ENCODE assay signal across 1 cellular context in the genomic region with DNA sequence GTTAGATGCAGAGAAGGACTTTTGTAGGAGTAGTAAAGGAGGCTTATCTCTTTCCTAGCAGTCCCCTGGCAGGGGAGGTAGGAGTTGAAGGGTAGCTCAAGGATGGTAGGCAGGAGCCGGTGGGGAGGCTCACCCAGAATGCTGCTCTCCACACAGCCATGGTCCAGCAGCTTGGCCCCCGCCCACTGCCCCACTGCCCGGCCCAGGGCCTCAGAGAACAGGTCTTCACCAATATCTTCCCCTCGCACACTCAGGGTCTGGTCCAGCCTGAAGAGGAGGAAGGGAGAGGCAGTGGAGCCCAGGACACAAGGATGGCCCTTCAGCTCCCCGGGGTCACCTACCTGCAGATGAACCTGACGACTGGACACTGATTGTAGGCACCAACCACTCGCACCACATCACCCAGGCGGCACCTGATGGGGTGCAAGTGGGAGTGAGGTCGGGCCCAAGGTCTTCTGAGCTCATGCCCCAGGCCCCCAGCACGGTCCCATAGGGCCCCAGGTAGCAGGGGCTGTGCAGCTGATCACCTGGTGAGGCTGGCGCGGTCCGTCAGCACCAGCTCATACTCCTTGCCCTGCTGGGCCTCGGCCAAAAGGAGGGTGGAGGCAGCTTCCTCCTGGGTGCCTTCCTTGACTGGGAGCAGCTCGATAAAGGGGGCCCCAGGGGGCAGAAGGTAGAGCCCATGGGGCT.
TF ChIP-seq lines count a peak whose summit lies in the region.

No MANE protein-coding gene starts in this region.

TF ChIP-seq in HepG2, 621 proteins besides CTCF, POLR2A, EP300 and RAD21:
- TF ChIP-seq U2AF1 (optimal IDR thresholded peaks at IDR 0.05; ENCODE audit: low read depth, low read length) (no peak), SP140L (CRISPR knock-in tag; IDR thresholded peaks at IDR 0.05; ENCODE audit: borderline replicate concordance) (no peak), MTA1 (CRISPR knock-in tag; IDR thresholded peaks at IDR 0.05; ENCODE audit: borderline replicate concordance) (peak; percentile 24; the same call in 1 of the 2 replicates), SRSF9 (IDR thresholded peaks at IDR 0.05; ENCODE audit: borderline replicate concordance, insufficient read depth, low read depth, low read length, poor library complexity, severe bottlenecking) (no peak), ZBTB1 (CRISPR knock-in tag; IDR thresholded peaks at IDR 0.05; ENCODE audit: borderline replicate concordance) (no peak), ZNF558 (CRISPR knock-in tag; IDR thresholded peaks at IDR 0.05; ENCODE audit: borderline replicate concordance) (no peak)
- TF ChIP-seq, protein P1, sequence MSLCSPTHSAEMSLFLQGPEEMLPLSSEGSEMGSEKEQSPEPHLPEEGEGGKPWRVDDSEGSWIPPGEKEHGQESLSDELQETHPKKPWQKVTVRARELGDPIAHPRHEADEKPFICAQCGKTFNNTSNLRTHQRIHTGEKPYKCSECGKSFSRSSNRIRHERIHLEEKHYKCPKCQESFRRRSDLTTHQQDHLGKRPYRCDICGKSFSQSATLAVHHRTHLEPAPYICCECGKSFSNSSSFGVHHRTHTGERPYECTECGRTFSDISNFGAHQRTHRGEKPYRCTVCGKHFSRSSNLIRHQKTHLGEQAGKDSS (CRISPR knock-in tag; IDR thresholded peaks at IDR 0.05; ENCODE audit: borderline replicate concordance, low read depth), result no peak
- TF ChIP-seq, protein P2, sequence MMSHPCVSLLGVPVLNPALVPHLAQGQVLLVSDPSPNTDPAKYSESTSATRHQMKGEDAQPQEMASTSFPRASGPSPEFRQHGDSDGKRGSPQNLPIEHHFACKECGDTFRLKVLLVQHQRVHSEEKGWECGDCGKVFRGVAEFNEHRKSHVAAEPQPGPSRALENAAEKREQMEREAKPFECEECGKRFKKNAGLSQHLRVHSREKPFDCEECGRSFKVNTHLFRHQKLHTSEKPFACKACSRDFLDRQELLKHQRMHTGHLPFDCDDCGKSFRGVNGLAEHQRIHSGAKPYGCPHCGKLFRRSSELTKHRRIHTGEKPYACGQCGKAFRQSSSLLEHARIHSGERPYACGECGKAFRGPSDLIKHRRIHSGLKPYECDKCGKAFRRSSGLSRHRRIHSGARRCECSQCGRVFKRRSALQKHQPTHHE (CRISPR knock-in tag; IDR thresholded peaks at IDR 0.05; ENCODE audit: borderline replicate concordance), result no peak
TF ChIP-seq in HepG2: peak in this region for 1.
